20 cellular contexts compared by ENCODE assay signal in genomic region chr1:87958201-87958600, GRCh38.
"Had no signal": no experiment of that assay in that cellular context is flagged by ENCODE, and none has a peak within 500 bp of the region (broad histone marks: within the 10 kb centered on the region; RNA-seq: fewer than 3 reads in every experiment).

No MANE protein-coding gene starts in this region.

- H3K4me1 ChIP-seq: breast epithelium, pancreas, upper lobe of left lung had no signal

- ATAC-seq: activated CD4-positive, CD25-positive, alpha-beta regulatory T cell treated with anti-CD3 and anti-CD28 coated beads, Interleukin-2, amount 50 U/mL, for 24 hours; activated CD8-positive, alpha-beta T cell treated with anti-CD3 and anti-CD28 coated beads, Interleukin-2, amount 10 ng/mL, durations not matched to agents 7 days and 5 days; left lung; natural killer cell treated with Interleukin-12 subunit alpha and Interleukin-12 subunit beta and Interleukin-15 and Interleukin-18, amount 100 ng/mL, for 72 hours; pancreas; right cardiac atrium; SK-N-SH treated with all-trans-retinoic acid at 6 μM for 48 hours had no signal

- H3K9me3 ChIP-seq: breast epithelium, left lung, neutrophil, pancreas, upper lobe of left lung had no signal

- H3K27ac ChIP-seq: breast epithelium, left lung, neutrophil, pancreas, upper lobe of left lung, VCaP had no signal

- H3K4me3 ChIP-seq: breast epithelium, left lung, lung, pancreas, upper lobe of left lung had no signal

- DNase-seq: activated CD4-positive, alpha-beta T cell treated with anti-CD3 and anti-CD28 coated beads, Interleukin-2, amount 10 ng/mL, durations not matched to agents 7 days and 5 days; activated CD8-positive, alpha-beta T cell treated with anti-CD3 and anti-CD28 coated beads, Interleukin-2, amount 10 ng/mL, durations not matched to agents 7 days and 5 days; activated gamma-delta T cell treated with Interleukin-2 at 50 U/mL for 16 hours; effector CD4-positive, alpha-beta T cell; erythroblast; foreskin fibroblast; glutamatergic neuron; kidney glomerular epithelial cell; left lung; pancreas; right cardiac atrium; stimulated activated CD4-positive, alpha-beta T cell treated with anti-CD3 and anti-CD28 coated beads, Interleukin-1b, Interleukin-23, amount 100 ng/mL, for 48 hours; upper lobe of left lung had no signal

- H3K36me3 ChIP-seq: breast epithelium, left lung, neutrophil, pancreas, upper lobe of left lung had no signal

- H3K27me3 ChIP-seq: breast epithelium, left lung, neutrophil, pancreas, upper lobe of left lung had no signal
